13 cellular contexts compared by ENCODE assay signal in the genomic region with DNA sequence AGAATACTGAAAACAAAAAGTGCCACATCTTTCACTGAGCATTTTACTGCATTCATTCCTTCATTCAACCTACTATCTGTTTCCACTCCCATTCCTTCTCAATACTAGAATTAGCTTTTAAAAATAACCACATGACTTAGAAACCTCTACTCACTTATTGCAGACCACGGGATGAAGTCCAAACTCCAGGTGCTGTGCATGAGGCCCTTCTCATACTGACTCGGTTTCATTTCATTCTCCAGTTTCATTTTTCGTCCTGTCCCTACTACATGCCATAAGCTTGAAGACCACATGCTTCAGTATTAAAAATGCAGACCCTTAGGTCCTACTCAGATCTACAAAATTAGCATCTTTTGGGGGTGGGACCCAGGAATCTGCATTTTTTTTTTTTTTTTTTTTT.
"Had no signal": no experiment of that assay in that cellular context is flagged by ENCODE, and none has a peak within 500 bp of the region (broad histone marks: within the 10 kb centered on the region; RNA-seq: fewer than 3 reads in every experiment).

No MANE protein-coding gene starts in this region.

- H3K36me3 Mint-ChIP-seq: naive thymus-derived CD8-positive, alpha-beta T cell had no signal

- H3K27ac ChIP-seq: left lung, thoracic aorta had no signal

- H3K36me3 ChIP-seq: left lung, spleen, thoracic aorta had no signal

- H3K27me3 ChIP-seq: left lung, spleen had no signal

- H3K27me3 Mint-ChIP-seq: activated naive CD4-positive, alpha-beta T cell treated with anti-CD3 and anti-CD28 coated beads, Interleukin-2, amount 10 ng/mL, durations not matched to agents 7 days and 5 days had no signal

- H3K4me3 Mint-ChIP-seq: activated naive CD4-positive, alpha-beta T cell treated with anti-CD3 and anti-CD28 coated beads, Interleukin-2, amount 10 ng/mL, durations not matched to agents 7 days and 5 days; activated T-helper 1 cell treated with anti-CD3 and anti-CD28 coated beads, Interleukin-12 subunit alpha, Interleukin-12 subunit beta, Interleukin-2, Interleukin-4 antibody, amounts not matched to agents 30 ng/mL and 10 ng/mL and 1 ng/mL, durations not matched to agents 14 hours and 24 hours and 36 hours had no signal

- ATAC-seq: esophagus mucosa; left lung; naive thymus-derived CD8-positive, alpha-beta T cell; right cardiac atrium had no signal

- H3K27ac Mint-ChIP-seq: activated naive CD4-positive, alpha-beta T cell treated with anti-CD3 and anti-CD28 coated beads, Interleukin-2, amount 10 ng/mL, durations not matched to agents 7 days and 5 days; activated T-helper 1 cell treated with anti-CD3 and anti-CD28 coated beads, Interleukin-12 subunit alpha, Interleukin-12 subunit beta, Interleukin-2, Interleukin-4 antibody, amounts not matched to agents 30 ng/mL and 10 ng/mL and 1 ng/mL, durations not matched to agents 14 hours and 24 hours and 36 hours had no signal

- H3K9me3 Mint-ChIP-seq: activated T-helper 1 cell treated with anti-CD3 and anti-CD28 coated beads, Interleukin-12 subunit alpha, Interleukin-12 subunit beta, Interleukin-2, Interleukin-4 antibody, amounts not matched to agents 30 ng/mL and 10 ng/mL and 1 ng/mL, durations not matched to agents 14 hours and 24 hours and 36 hours had no signal

- DNase-seq: activated CD4-positive, CD25-positive, alpha-beta regulatory T cell treated with anti-CD3 and anti-CD28 coated beads, Interleukin-2, amount 50 U/mL, for 72 hours; activated naive CD4-positive, alpha-beta T cell treated with anti-CD3 and anti-CD28 coated beads, Interleukin-2, amount 10 ng/mL, durations not matched to agents 7 days and 5 days; amniotic stem cell; left lung; mesenchymal stem cell; naive thymus-derived CD8-positive, alpha-beta T cell; spleen; T-helper 9 cell had no signal

- H3K9me3 ChIP-seq: left lung, thoracic aorta had no signal

- FAIRE-seq: keratinocyte had no signal

- H3K4me3 ChIP-seq: left lung, spleen, thoracic aorta had no signal
